ENCODE assay signal across 12 cellular contexts in genomic region chr5:132100672-132101261, GRCh38. TPM values are rescaled to one million over a fixed set of nuclear protein-coding genes. Genes with fewer than 3 reads are reported as not detected.
DNase-seq lines count a peak whose midpoint lies in the region; ATAC-seq and TF ChIP-seq lines count a peak whose summit lies in the region.
"Had no signal": no experiment of that assay in that cellular context is flagged by ENCODE, and none has a peak within 500 bp of the region (broad histone marks: within the 10 kb centered on the region; RNA-seq: fewer than 3 reads in every experiment).

No MANE protein-coding gene starts in this region.

- DNase-seq in activated CD4-positive, CD25-positive, alpha-beta regulatory T cell treated with anti-CD3 and anti-CD28 coated beads, Interleukin-2, amount 50 U/mL, for 72 hours = no peak
- DNase-seq in T-cell (peak in 6 of 34 experiments; percentile 13 to 39 (median 23)), osteoblast (ENCODE audit: insufficient read length, low spot score, missing footprints) (peak; percentile 2), DMS53 (lab: John Stamatoyannopoulos, UW) (no peak), type B pancreatic cell (ENCODE audit: extremely low spot score, unreplicated experiment) (no peak), GDM1 (lab: John Stamatoyannopoulos, UW) (no peak)
- DNase-seq: left ventricle myocardium superior, MG63 had no signal

- H3K4me3 ChIP-seq in osteoblast (ENCODE audit: insufficient read depth, low read length) = no peak overlapping the region
- H3K4me3 ChIP-seq: MG63 had no signal

- H3K27me3 ChIP-seq in osteoblast (ENCODE audit: insufficient read depth, low read length) = no peaks in the 10 kb centered on the region
- H3K27me3 ChIP-seq: MG63 had no signal

- TF ChIP-seq CTCF in osteoblast (IDR thresholded peaks at IDR 0.05; ENCODE audit: extremely low read depth, low read depth, low read length) (no peak), type B pancreatic cell (conservative IDR thresholded peaks at IDR 0.05) (no peak)

- no peaks in the 10 kb centered on the region for H4K20me1 ChIP-seq in osteoblast (ENCODE audit: insufficient read depth, low read length)

- H3K36me3 Mint-ChIP-seq in T-cell (no peaks in the 10 kb centered on the region), type B pancreatic cell (no peaks in the 10 kb centered on the region)

- peaks cover 63 to 81% (median 69%) of the 10 kb centered on the region in 3 donors for H3K4me1 Mint-ChIP-seq in T-cell
- H3K4me1 Mint-ChIP-seq in type B pancreatic cell (ENCODE audit: unreplicated experiment) = no peaks in the 10 kb centered on the region

- H3K79me2 ChIP-seq in osteoblast (ENCODE audit: insufficient read depth, low read length) = no peaks in the 10 kb centered on the region

- POLR2A ChIA-PET in T-cell (lab: Charles Lee) = no interaction called here

- CTCF ChIA-PET in T-cell (lab: Charles Lee) = no interaction called here

- H2AFZ ChIP-seq in osteoblast (ENCODE audit: low read length) = no peak overlapping the region

- peak; percentile 6 to 12 for ATAC-seq in activated CD4-positive, CD25-positive, alpha-beta regulatory T cell treated with anti-CD3 and anti-CD28 coated beads, Interleukin-2, amount 50 U/mL, for 24 hours
- ATAC-seq in HG02870 (IDR thresholded peaks at IDR 0.05; ENCODE audit: unreplicated experiment) (peak; percentile 33), T-cell (replicated peaks in 1 of 4) (peak in 2 of 4 experiments; percentile 20 to 34)
- ATAC-seq: left ventricle myocardium superior had no signal

- no peak overlapping the region for H3K27ac ChIP-seq in osteoblast (ENCODE audit: low read depth, low read length)

- no peaks in the 10 kb centered on the region for H3K9me3 ChIP-seq in osteoblast (ENCODE audit: low read depth, low read length)
- H3K9me3 ChIP-seq: MG63 had no signal

- H3K27ac Mint-ChIP-seq in T-cell (peak overlapping the region; percentile 71 to 88), type B pancreatic cell (no peak overlapping the region)

- no peak overlapping the region for H3K4me2 ChIP-seq in osteoblast (ENCODE audit: insufficient read depth, low read length)

- H3K27me3 Mint-ChIP-seq in T-cell (no peaks in the 10 kb centered on the region), type B pancreatic cell (no peaks in the 10 kb centered on the region)

- H3K36me3 ChIP-seq in osteoblast (ENCODE audit: insufficient read depth, low read length) = no peaks in the 10 kb centered on the region
- H3K36me3 ChIP-seq: MG63 had no signal

- H3K9me3 Mint-ChIP-seq in T-cell = no peaks in the 10 kb centered on the region
- no peaks in the 10 kb centered on the region for H3K9me3 Mint-ChIP-seq in type B pancreatic cell

- H3K4me3 Mint-ChIP-seq in T-cell (peak overlapping the region in 1 of 3 donors; percentile 63), type B pancreatic cell (no peak overlapping the region)

- peaks cover 47% of the 10 kb centered on the region for H3K4me1 ChIP-seq in osteoblast (ENCODE audit: insufficient read depth, low read length)

RNA-seq across cellular contexts. Expression of gene CSF2, which starts 27.2 kb away (rescaled TPM):
- total RNA-seq in T-cell = under 1 TPM in 1 of 5 donors, not detected in 4; 0.89 TPM
- not detected in 2 replicates for total RNA-seq in osteoblast
- total RNA-seq in type B pancreatic cell (ENCODE audit: low replicate concordance) = not detected in 2 replicates
- total RNA-seq: left ventricle myocardium superior had no signal

RNA-seq across cellular contexts. Expression of gene IL3, which starts 40.3 kb away (rescaled TPM):
- total RNA-seq in T-cell (not detected), osteoblast (not detected in 2 replicates), type B pancreatic cell (ENCODE audit: low replicate concordance) (not detected in 2 replicates)
- total RNA-seq: A172, dermis microvascular lymphatic vessel endothelial cell, left ventricle myocardium superior had no signal
